8 cellular contexts compared by ENCODE assay signal in genomic region chr1:160083968-160084770, GRCh38.
DNase-seq lines count a peak whose midpoint lies in the region; ATAC-seq and TF ChIP-seq lines count a peak whose summit lies in the region.

No MANE protein-coding gene starts in this region.

- ATAC-seq in GM18511 (IDR thresholded peaks at IDR 0.05; ENCODE audit: unreplicated experiment), result peak; percentile 85
- ATAC-seq in GM19455 (IDR thresholded peaks at IDR 0.05; ENCODE audit: unreplicated experiment), result no peak

- peak; percentile 92 for TF ChIP-seq CTCF in LNCAP (IDR thresholded peaks at IDR 0.05)

- peak; percentile 79 for DNase-seq in activated CD4-positive, CD25-positive, alpha-beta regulatory T cell treated with anti-CD3 and anti-CD28 coated beads, Interleukin-2, amount 50 U/mL, for 72 hours
- peak; percentile 13 to 65 for DNase-seq in cerebellar nuclear complex (lab: John Stamatoyannopoulos, UW)
- DNase-seq in left kidney (ENCODE audit: low read depth, low spot score), result peak; percentile 92
- DNase-seq in stimulated activated CD4-positive, alpha-beta T cell treated with anti-CD3 and anti-CD28 coated beads, TNF-alpha, amount 100 ng/mL, for 1 hour (ENCODE audit: low read depth in 3 of 3, low spot score in 1 of 3), result peak; percentile 25 to 69 (median 47)
- no peak for DNase-seq in dedifferentiated amniotic fluid mesenchymal stem cell (ENCODE audit: extremely low spot score)
